ENCODE assay signal across 28 cellular contexts in genomic region chr14:77250927-77251326, GRCh38. TPM values are rescaled to one million over a fixed set of nuclear protein-coding genes. Genes with fewer than 3 reads are reported as not detected.
DNase-seq lines count a peak whose midpoint lies in the region; ATAC-seq and TF ChIP-seq lines count a peak whose summit lies in the region.
"Had no signal": no experiment of that assay in that cellular context is flagged by ENCODE, and none has a peak within 500 bp of the region (broad histone marks: within the 10 kb centered on the region; RNA-seq: fewer than 3 reads in every experiment).

No MANE protein-coding gene starts in this region.

- no peak for ATAC-seq in GM18861 (IDR thresholded peaks at IDR 0.05; ENCODE audit: unreplicated experiment)
- ATAC-seq: GM12878 had no signal

- WGBS in mammary epithelial cell (ENCODE audit: low coverage, missing lambda C conversion rate): 92% methylated on average over 6 of the region's 6 CpGs
- 73 to 87% methylated on average over 6 of the region's 6 CpGs for WGBS in esophagus squamous epithelium, 2 donors

- in situ Hi-C loops in mammary epithelial cell (cut with MboI; ENCODE audit: low sequenced_read_pairs in 2 of 2): no loop called here

- peak; percentile 8 for DNase-seq in osteoblast (ENCODE audit: insufficient read length, low spot score, missing footprints)
- DNase-seq in mammary epithelial cell: no peak
- DNase-seq in esophagus squamous epithelium (lab: John Stamatoyannopoulos, UW): no peak
- DNase-seq: 8988T; ACHN; BE2C; C1 segment of cervical spinal cord; CD4-positive, alpha-beta memory T cell; CD4-positive, CD25-positive, alpha-beta regulatory T cell; CD8-positive, alpha-beta memory T cell; COR-L47; DMS 273 treated with DMSO at 0.1 percent for 48 hours; DMS153; DMS53; DMS79; DND-41; EL; GDM1 had no signal

- H3K79me2 ChIP-seq in osteoblast (ENCODE audit: insufficient read depth, low read length): no peaks in the 10 kb centered on the region
- H3K79me2 ChIP-seq in mammary epithelial cell (ENCODE audit: insufficient read depth, low read length): no peaks in the 10 kb centered on the region

- BruUV-seq in mammary epithelial cell (replicated peaks; lab: Mats Ljungman, UMichigan): no TSS peak

- H4K20me1 ChIP-seq in BLaER1: no peaks in the 10 kb centered on the region
- peaks cover 0 to 3% (median 0%) of the 10 kb centered on the region in 11 experiments; a peak in 2 of 22 replicates for H4K20me1 ChIP-seq in BLaER1 treated with 17β-estradiol and CSF1 and Interleukin-3, amounts not matched to agents 10 nM and 100 nM
- no peaks in the 10 kb centered on the region for H4K20me1 ChIP-seq in osteoblast (ENCODE audit: insufficient read depth, low read length)
- no peaks in the 10 kb centered on the region for H4K20me1 ChIP-seq in mammary epithelial cell (ENCODE audit: insufficient read depth, low read length)

- H3K9me3 ChIP-seq in BLaER1 (no peaks in the 10 kb centered on the region), osteoblast (ENCODE audit: low read depth, low read length) (no peaks in the 10 kb centered on the region), mammary epithelial cell (replicated peaks; ENCODE audit: insufficient read depth, low read length) (no peaks in the 10 kb centered on the region), esophagus squamous epithelium (no peaks in the 10 kb centered on the region)
- H3K9me3 ChIP-seq in BLaER1 treated with 17β-estradiol and CSF1 and Interleukin-3, amounts not matched to agents 10 nM and 100 nM (replicated peaks in 1 of 11): no peaks in the 10 kb centered on the region; a peak in 1 of 22 replicates
- H3K9me3 ChIP-seq: BE2C had no signal

- H3K36me3 ChIP-seq in BLaER1 (peaks cover 87% of the 10 kb centered on the region), osteoblast (ENCODE audit: insufficient read depth, low read length) (no peaks in the 10 kb centered on the region), mammary epithelial cell (ENCODE audit: insufficient read depth, low read length) (no peaks in the 10 kb centered on the region), esophagus squamous epithelium (peaks cover 0 to 58% (median 5%) of the 10 kb centered on the region in 3 donors)
- peaks cover 15 to 85% (median 66%) of the 10 kb centered on the region in 11 experiments for H3K36me3 ChIP-seq in BLaER1 treated with 17β-estradiol and CSF1 and Interleukin-3, amounts not matched to agents 10 nM and 100 nM
- H3K36me3 ChIP-seq: BE2C had no signal

- no peaks in the 10 kb centered on the region for H3K27me3 ChIP-seq in BLaER1
- no peaks in the 10 kb centered on the region for H3K27me3 ChIP-seq in BLaER1 treated with 17β-estradiol and CSF1 and Interleukin-3, amounts not matched to agents 10 nM and 100 nM
- peaks cover 3% of the 10 kb centered on the region for H3K27me3 ChIP-seq in osteoblast (ENCODE audit: insufficient read depth, low read length)
- H3K27me3 ChIP-seq in mammary epithelial cell (ENCODE audit: insufficient read depth, low read length): no peaks in the 10 kb centered on the region
- no peaks in the 10 kb centered on the region for H3K27me3 ChIP-seq in esophagus squamous epithelium
- H3K27me3 ChIP-seq: BE2C had no signal

- H3K27ac ChIP-seq in BLaER1: no peak overlapping the region
- no peak overlapping the region for H3K27ac ChIP-seq in BLaER1 treated with 17β-estradiol and CSF1 and Interleukin-3, amounts not matched to agents 10 nM and 100 nM
- H3K27ac ChIP-seq in cingulate gyrus (ENCODE audit: low read depth, low read length): peak overlapping the region; percentile 49
- no peak overlapping the region for H3K27ac ChIP-seq in osteoblast (ENCODE audit: low read depth, low read length)
- no peak overlapping the region for H3K27ac ChIP-seq in mammary epithelial cell (ENCODE audit: insufficient read depth, low read depth, low read length)
- no peak overlapping the region for H3K27ac ChIP-seq in esophagus squamous epithelium

- H3K4me1 ChIP-seq in BLaER1 (peaks cover 47% of the 10 kb centered on the region), osteoblast (ENCODE audit: insufficient read depth, low read length) (no peaks in the 10 kb centered on the region), mammary epithelial cell (ENCODE audit: insufficient read depth, low read length) (no peaks in the 10 kb centered on the region), esophagus squamous epithelium (no peaks in the 10 kb centered on the region)
- H3K4me1 ChIP-seq in BLaER1 treated with 17β-estradiol and CSF1 and Interleukin-3, amounts not matched to agents 10 nM and 100 nM: peaks cover 0 to 50% (median 38%) of the 10 kb centered on the region in 10 experiments; a peak in 13 of 20 replicates
- H3K4me1 ChIP-seq: BE2C had no signal

- H3K9ac ChIP-seq in BLaER1 (no peak overlapping the region), mammary epithelial cell (ENCODE audit: insufficient read depth, low read length) (no peak overlapping the region)
- H3K9ac ChIP-seq in BLaER1 treated with 17β-estradiol and CSF1 and Interleukin-3, amounts not matched to agents 10 nM and 100 nM: no peak overlapping the region

- TF ChIP-seq POLR2A in esophagus squamous epithelium (IDR thresholded peaks at IDR 0.05): no peak

- H3K4me3 ChIP-seq in BLaER1: no peak overlapping the region
- H3K4me3 ChIP-seq in BLaER1 treated with 17β-estradiol and CSF1 and Interleukin-3, amounts not matched to agents 10 nM and 100 nM: no peak overlapping the region
- H3K4me3 ChIP-seq in osteoblast (ENCODE audit: insufficient read depth, low read length): no peak overlapping the region
- no peak overlapping the region for H3K4me3 ChIP-seq in mammary epithelial cell (replicated peaks in 1 of 3; ENCODE audit: insufficient read depth in 1 of 3, low read depth in 2 of 3, low read length in 3 of 3)
- H3K4me3 ChIP-seq in esophagus squamous epithelium: no peak overlapping the region
- H3K4me3 ChIP-seq: GM12878 had no signal

- H2AFZ ChIP-seq in osteoblast (ENCODE audit: low read length) (no peak overlapping the region), mammary epithelial cell (ENCODE audit: low read depth, low read length) (no peak overlapping the region)

- CTCF ChIA-PET in mammary epithelial cell (lab: Charles Lee; ENCODE audit: low non-redundant PET): no interaction called here

- H3K4me2 ChIP-seq in BLaER1 (peak overlapping the region; percentile 61), osteoblast (ENCODE audit: insufficient read depth, low read length) (no peak overlapping the region), mammary epithelial cell (ENCODE audit: insufficient read depth, low read depth, low read length) (no peak overlapping the region)
- H3K4me2 ChIP-seq in BLaER1 treated with 17β-estradiol and CSF1 and Interleukin-3, amounts not matched to agents 10 nM and 100 nM: peak overlapping the region in 6 of 11 experiments; percentile 40 to 75 (median 63); a peak in 9 of 22 replicates

- no peak for TF ChIP-seq CTCF in osteoblast (IDR thresholded peaks at IDR 0.05; ENCODE audit: extremely low read depth, low read depth, low read length)
- no peak for TF ChIP-seq CTCF in mammary epithelial cell (conservative IDR thresholded peaks at IDR 0.05 in 1 of 2, IDR thresholded peaks at IDR 0.05 in 1 of 2; ENCODE audit: extremely low read depth in 1 of 2, insufficient read depth in 1 of 2, low read depth in 1 of 2, low read length in 2 of 2)
- no peak for TF ChIP-seq CTCF in esophagus squamous epithelium (IDR thresholded peaks at IDR 0.05)

- intact Hi-C loops in mammary epithelial cell (cut with micrococcal nuclease) (no loop called here), esophagus squamous epithelium (cut with DNase I) (no loop called here)

- dilution Hi-C loops in mammary epithelial cell (cut with HindIII; ENCODE audit: low sequenced_read_pairs): no loop called here

RNA-seq across cellular contexts. Expression of gene NGB, which starts 20.1 kb away (rescaled TPM):
- not detected in 2 replicates for total RNA-seq in osteoblast
- total RNA-seq in mammary epithelial cell: under 1 TPM in 1 of 2 donors, not detected in 1; 0.33 TPM
- polyA plus RNA-seq in mammary epithelial cell: 0.16 TPM
- polyA minus RNA-seq in mammary epithelial cell: not detected
- not detected for total RNA-seq in esophagus squamous epithelium
- total RNA-seq: A673; CD4-positive, alpha-beta memory T cell; CD4-positive, CD25-positive, alpha-beta regulatory T cell; CD8-positive, alpha-beta memory T cell; Daoy; G401; GM12878 had no signal
- polyA plus RNA-seq: AG04450; CD14-positive monocyte; CD4-positive, alpha-beta memory T cell; CD4-positive, CD25-positive, alpha-beta regulatory T cell; CD8-positive, alpha-beta memory T cell had no signal

Comparison
In these comparisons a context has a peak if more than half of its experiments do, and no peak if none do; other contexts are left out.
1. H3K4me2 ChIP-seq: peak in BLaER1 (single experiment) and BLaER1 treated with 17β-estradiol and CSF1 and Interleukin-3, amounts not matched to agents 10 nM and 100 nM (6 of 11); none in osteoblast (single experiment) and mammary epithelial cell (single experiment).